In genomic region chr2:172275239-172275638, GRCh38 we compare ENCODE assay signal across 16 cellular contexts.
A peak's percentile ranks its signal among the peaks of the same experiment; 100 is the strongest.
DNase-seq lines count a peak whose midpoint lies in the region; ATAC-seq and TF ChIP-seq lines count a peak whose summit lies in the region.
"Had no signal": no experiment of that assay in that cellular context is flagged by ENCODE, and none has a peak within 500 bp of the region (broad histone marks: within the 10 kb centered on the region; RNA-seq: fewer than 3 reads in every experiment).

No MANE protein-coding gene starts in this region.

- intact Hi-C loops in IMR-90 (cut with micrococcal nuclease) (no loop called here), PC-3 (cut with micrococcal nuclease) (no loop called here), posterior vena cava (cut with DNase I) (no loop called here)

- H3K4me2 ChIP-seq in DND-41 (ENCODE audit: insufficient read depth, low read length) (no peak overlapping the region), IMR-90 (ENCODE audit: low read depth, low read length) (no peak overlapping the region), PC-3 (ENCODE audit: low read length) (no peak overlapping the region), neuronal stem cell (ENCODE audit: insufficient read depth, low read length, poor library complexity, severe bottlenecking) (no peak overlapping the region)

- in situ Hi-C loops in IMR-90 (cut with MboI; ENCODE audit: low sequenced_read_pairs) = no loop called here

- DNase-seq in DND-41 (no peak), IMR-90 (no peak), PC-3 (no peak), neuronal stem cell (ENCODE audit: low spot score) (no peak), LoVo (ENCODE audit: low spot score) (no peak), posterior vena cava (ENCODE audit: low spot score) (no peak), NCI-H2081 treated with DMSO at 0.1 percent for 48 hours (lab: John Stamatoyannopoulos, UW) (no peak)
- DNase-seq: ACHN; CD4-positive, CD25-positive, alpha-beta regulatory T cell; DMS53; GOT3 had no signal

- POLR2A ChIA-PET in IMR-90 (lab: Charles Lee; ENCODE audit: unreplicated experiment) (no interaction called here), PC-3 (lab: Charles Lee; ENCODE audit: unreplicated experiment) (no interaction called here)

- H4K91ac ChIP-seq in IMR-90 (ENCODE audit: insufficient read depth, low read depth, low read length) (no peak overlapping the region), neuronal stem cell (ENCODE audit: low read depth, low read length, poor library complexity) (peak overlapping the region; percentile 76)

- H3K27me3 ChIP-seq in DND-41 (ENCODE audit: insufficient read depth, low read length, poor library complexity) (no peaks in the 10 kb centered on the region), IMR-90 (ENCODE audit: control insufficient read depth, insufficient read depth, low read length) (no peaks in the 10 kb centered on the region), PC-3 (ENCODE audit: low read length) (no peaks in the 10 kb centered on the region), neuronal stem cell (ENCODE audit: control insufficient read depth in 3 of 3, insufficient read depth in 3 of 3, low read depth in 1 of 3, low read length in 3 of 3) (no peaks in the 10 kb centered on the region)
- H3K27me3 ChIP-seq: BLaER1 treated with 17β-estradiol and CSF1 and Interleukin-3, amounts not matched to agents 10 nM and 100 nM had no signal

- H2BK120ac ChIP-seq in IMR-90 (ENCODE audit: low read depth, low read length) (no peak overlapping the region), neuronal stem cell (ENCODE audit: low read depth, low read length) (no peak overlapping the region)

- H2BK5ac ChIP-seq in IMR-90 (ENCODE audit: low read depth, low read length, poor library complexity, severe bottlenecking) = no peak overlapping the region
- H2BK5ac ChIP-seq in neuronal stem cell (ENCODE audit: low read length) = no peak overlapping the region

- no peaks in the 10 kb centered on the region for H3F3A ChIP-seq in PC-3 (ENCODE audit: low read length, unreplicated experiment)

- no peaks in the 10 kb centered on the region for H3K9me2 ChIP-seq in PC-3 (replicated peaks; ENCODE audit: low read length)

- peaks cover 3% of the 10 kb centered on the region for H3K9me3 ChIP-seq in DND-41 (ENCODE audit: insufficient read depth, low read length, severe bottlenecking)
- H3K9me3 ChIP-seq in IMR-90 (ENCODE audit: control insufficient read depth, insufficient read depth, low read length) = peaks cover 4% of the 10 kb centered on the region; the same call in 1 of the 2 replicates
- H3K9me3 ChIP-seq in PC-3 (ENCODE audit: low read length) = no peaks in the 10 kb centered on the region
- peaks cover 2 to 14% of the 10 kb centered on the region in 2 donors for H3K9me3 ChIP-seq in neuronal stem cell (replicated peaks in 1 of 2; ENCODE audit: control insufficient read depth in 2 of 2, insufficient read depth in 1 of 2, low read depth in 1 of 2, low read length in 2 of 2)
- H3K9me3 ChIP-seq: HAP-1 had no signal

- dilution Hi-C loops in IMR-90 (cut with HindIII; ENCODE audit: low sequenced_read_pairs, unreplicated experiment) = no loop called here

- H4K5ac ChIP-seq in IMR-90 (ENCODE audit: low read depth, low read length) = no peak overlapping the region

- H2BK20ac ChIP-seq in IMR-90 (ENCODE audit: low read depth, low read length) = no peak overlapping the region

- no peak for TF ChIP-seq RAD21 in IMR-90 (IDR thresholded peaks at IDR 0.05; ENCODE audit: low read length)

- H3K4me1 ChIP-seq in DND-41 (ENCODE audit: insufficient read depth, low read length) (peaks cover 10% of the 10 kb centered on the region), IMR-90 (ENCODE audit: control insufficient read depth, insufficient read depth, low read length) (peaks cover 3% of the 10 kb centered on the region; the same call in 1 of the 2 replicates), PC-3 (ENCODE audit: insufficient read depth, low read length) (peaks cover 10% of the 10 kb centered on the region; the same call in 1 of the 2 replicates), neuronal stem cell (ENCODE audit: control insufficient read depth in 2 of 2, insufficient read depth in 1 of 2, low read depth in 1 of 2, low read length in 2 of 2) (peaks cover 6 to 13% of the 10 kb centered on the region in 2 donors)

- H3K79me1 ChIP-seq in IMR-90 (ENCODE audit: low read depth in 1 of 2, low read length in 2 of 2) (no peaks in the 10 kb centered on the region), neuronal stem cell (ENCODE audit: low read depth, low read length) (no peaks in the 10 kb centered on the region)

- H3K4ac ChIP-seq in IMR-90 (ENCODE audit: low read depth, low read length) = no peak overlapping the region
- H3K4ac ChIP-seq in neuronal stem cell (ENCODE audit: low read length) = no peak overlapping the region

- no peak overlapping the region for H3K27ac ChIP-seq in DND-41 (ENCODE audit: low read length)
- no peak overlapping the region for H3K27ac ChIP-seq in IMR-90 (ENCODE audit: insufficient read depth, low read length)
- no peak overlapping the region for H3K27ac ChIP-seq in PC-3 (ENCODE audit: low read length)
- no peak overlapping the region for H3K27ac ChIP-seq in neuronal stem cell (replicated peaks; ENCODE audit: low read length)
- H3K27ac ChIP-seq: BLaER1 treated with 17β-estradiol and CSF1 and Interleukin-3, amounts not matched to agents 10 nM and 100 nM; HL-60 had no signal

- 100% methylated on average over 2 of the region's 5 CpGs; no CpG with 5 or more reads in 1 of the 2 experiments for WGBS in IMR-90 (ENCODE audit: extremely low coverage in 2 of 2, insufficient read length in 1 of 2), 2 experiments
- WGBS in neuronal stem cell (ENCODE audit: extremely low coverage in 2 of 2, insufficient read length in 2 of 2, insufficient replicate concordance in 1 of 2), 2 donors = no CpG with 5 or more reads among the region's 5 CpGs

- H2AFZ ChIP-seq in DND-41 (ENCODE audit: low read depth, low read length) (0 out of 2 replicates have a peak overlapping the region, but pooled peaks have one; percentile 21), IMR-90 (replicated peaks; ENCODE audit: low read length, poor library complexity) (no peak overlapping the region), PC-3 (ENCODE audit: low read length) (peak overlapping the region; percentile 4; the same call in 1 of the 2 replicates), neuronal stem cell (ENCODE audit: low read length) (peak overlapping the region; percentile 45)

- no peaks in the 10 kb centered on the region for H3K79me2 ChIP-seq in DND-41 (ENCODE audit: insufficient read depth, low read length)
- H3K79me2 ChIP-seq in PC-3 (ENCODE audit: low read length) = no peaks in the 10 kb centered on the region

- H3K14ac ChIP-seq in IMR-90 (replicated peaks; ENCODE audit: low read depth, low read length) = no peak overlapping the region
- H3K14ac ChIP-seq in neuronal stem cell (ENCODE audit: low read length) = no peak overlapping the region

- H2AK9ac ChIP-seq in IMR-90 (replicated peaks; ENCODE audit: low read depth, low read length, poor library complexity) = no peak overlapping the region

- TF ChIP-seq CTCF in DND-41 (IDR thresholded peaks at IDR 0.05; ENCODE audit: borderline replicate concordance, extremely low read depth, low read length, poor library complexity, severe bottlenecking) (no peak), IMR-90 (conservative IDR thresholded peaks at IDR 0.05; ENCODE audit: low read depth, low read length) (no peak), PC-3 (conservative IDR thresholded peaks at IDR 0.05; ENCODE audit: low read depth, low read length) (no peak)

- H4K20me1 ChIP-seq in DND-41 (ENCODE audit: insufficient read depth, low read length) (no peaks in the 10 kb centered on the region), IMR-90 (ENCODE audit: insufficient read depth, low read length) (no peaks in the 10 kb centered on the region), PC-3 (ENCODE audit: low read length) (no peaks in the 10 kb centered on the region)
- H4K20me1 ChIP-seq: BLaER1 treated with 17β-estradiol and CSF1 and Interleukin-3, amounts not matched to agents 10 nM and 100 nM had no signal

- H3K23ac ChIP-seq in IMR-90 (ENCODE audit: low read depth, low read length) (no peak overlapping the region), neuronal stem cell (ENCODE audit: low read depth, low read length, poor library complexity) (no peak overlapping the region)

- H3K18ac ChIP-seq in IMR-90 (ENCODE audit: low read depth, low read length) = no peak overlapping the region
- peak overlapping the region; percentile 15 for H3K18ac ChIP-seq in neuronal stem cell (ENCODE audit: low read length)

- no peak overlapping the region for H3K56ac ChIP-seq in IMR-90 (ENCODE audit: extremely low read depth, insufficient read depth, low read length)

- H3K36me3 ChIP-seq in DND-41 (ENCODE audit: insufficient read depth, low read length) (no peaks in the 10 kb centered on the region), IMR-90 (ENCODE audit: control insufficient read depth, insufficient read depth, low read length) (no peaks in the 10 kb centered on the region), PC-3 (ENCODE audit: low read depth, low read length) (no peaks in the 10 kb centered on the region), neuronal stem cell (replicated peaks in 1 of 2; ENCODE audit: control insufficient read depth in 2 of 2, insufficient read depth in 2 of 2, low read length in 2 of 2) (no peaks in the 10 kb centered on the region)
- H3K36me3 ChIP-seq: BLaER1 treated with 17β-estradiol and CSF1 and Interleukin-3, amounts not matched to agents 10 nM and 100 nM; HAP-1 had no signal

- H4K8ac ChIP-seq in IMR-90 (ENCODE audit: low read depth in 2 of 2, low read length in 2 of 2) = no peak overlapping the region
- H4K8ac ChIP-seq in neuronal stem cell (ENCODE audit: low read depth, low read length) = no peak overlapping the region

- H3K4me3 ChIP-seq in DND-41 (ENCODE audit: low read depth in 1 of 2, low read length in 2 of 2) = no peak overlapping the region
- H3K4me3 ChIP-seq in IMR-90 (ENCODE audit: insufficient read depth, low read depth, low read length) = no peak overlapping the region
- no peak overlapping the region for H3K4me3 ChIP-seq in PC-3 (ENCODE audit: low read length)
- H3K4me3 ChIP-seq in neuronal stem cell (ENCODE audit: low read length in 2 of 2) = no peak overlapping the region
- H3K4me3 ChIP-seq: BLaER1 treated with 17β-estradiol and CSF1 and Interleukin-3, amounts not matched to agents 10 nM and 100 nM; GM12878; HAP-1 had no signal

- ATAC-seq in DND-41 (ENCODE audit: insufficient read depth, low read depth) = no peak
- ATAC-seq in IMR-90 (ENCODE audit: low read depth) = peak; percentile 17; the same call in 1 of the 2 replicates
- no peak for ATAC-seq in PC-3
- ATAC-seq in HG03095 (IDR thresholded peaks at IDR 0.05; ENCODE audit: unreplicated experiment) = no peak
- ATAC-seq: GM12878 had no signal

- H3K9ac ChIP-seq in DND-41 (ENCODE audit: low read depth, low read length) (no peak overlapping the region), IMR-90 (ENCODE audit: low read depth, low read length) (no peak overlapping the region), PC-3 (ENCODE audit: low read length) (no peak overlapping the region), neuronal stem cell (ENCODE audit: low read depth, low read length, poor library complexity) (no peak overlapping the region)
- H3K9ac ChIP-seq: BLaER1 treated with 17β-estradiol and CSF1 and Interleukin-3, amounts not matched to agents 10 nM and 100 nM had no signal

- no peaks in the 10 kb centered on the region for H3K9me1 ChIP-seq in IMR-90 (ENCODE audit: insufficient read depth, low read length)

- TF ChIP-seq POLR2A in IMR-90 (IDR thresholded peaks at IDR 0.05; ENCODE audit: low read depth, low read length) = no peak

- no TSS peak for BruUV-seq in IMR-90 (replicated peaks; lab: Mats Ljungman, UMichigan)
- BruUV-seq in PC-3 (replicated peaks; lab: Mats Ljungman, UMichigan) = no TSS peak

- CTCF ChIA-PET in IMR-90 (lab: Yijun Ruan, JAX) (no interaction called here), PC-3 (lab: Charles Lee) (no interaction called here)

- no peak overlapping the region for H2AK5ac ChIP-seq in IMR-90 (ENCODE audit: low read depth, low read length)
- H2AK5ac ChIP-seq in neuronal stem cell (ENCODE audit: low read depth, low read length) = no peak overlapping the region

- no peak overlapping the region for H2BK12ac ChIP-seq in neuronal stem cell (ENCODE audit: low read length)

- H2BK15ac ChIP-seq in IMR-90 (ENCODE audit: low read depth, low read length) = no peak overlapping the region
- H2BK15ac ChIP-seq in neuronal stem cell (ENCODE audit: low read length) = no peak overlapping the region
